ENCODE assay signal across 8 cellular contexts in the genomic region with DNA sequence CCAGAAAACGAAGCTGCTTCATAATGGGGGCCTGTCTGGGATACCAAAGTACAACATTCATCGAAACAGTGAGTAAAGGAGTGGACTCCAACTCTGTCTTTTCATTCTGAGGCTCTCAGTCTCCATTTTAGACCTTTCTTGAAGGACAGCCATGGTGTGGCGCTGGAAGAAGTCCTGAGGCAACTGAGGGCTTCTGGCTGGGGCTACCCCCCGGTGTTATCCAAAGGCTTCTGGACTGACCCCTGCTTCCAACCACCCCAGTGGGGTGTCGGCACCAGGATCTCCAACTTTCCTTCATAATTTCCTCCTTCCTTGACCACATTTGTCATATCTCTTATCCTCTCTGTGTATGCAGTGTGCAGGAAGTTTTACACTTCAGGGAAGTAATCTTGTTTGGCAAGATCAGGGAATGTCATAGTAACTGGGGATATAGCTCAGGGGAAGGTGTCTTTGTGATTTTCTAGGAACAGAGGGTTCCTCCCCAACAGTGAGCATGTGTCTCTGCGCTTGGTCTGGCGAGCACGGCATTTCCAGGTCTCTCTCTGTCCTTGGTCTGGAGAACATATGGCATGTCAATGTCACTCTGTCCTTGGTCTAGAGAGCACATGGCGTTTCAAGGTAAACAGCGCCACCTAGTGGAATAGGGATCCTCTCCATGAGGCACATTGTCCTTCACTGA. TPM values are rescaled to one million over a fixed set of nuclear protein-coding genes. Genes with fewer than 3 reads are reported as not detected.
DNase-seq lines count a peak whose midpoint lies in the region; ATAC-seq and TF ChIP-seq lines count a peak whose summit lies in the region.

No MANE protein-coding gene starts in this region.

- H3K27ac ChIP-seq in C4-2B (peak overlapping the region; percentile 41), stomach (no peak overlapping the region)

- no peak for TF ChIP-seq EP300 in stomach (IDR thresholded peaks at IDR 0.05)

- peaks cover 2 to 6% (median 3%) of the 10 kb centered on the region in 4 donors for H3K4me1 Mint-ChIP-seq in naive thymus-derived CD8-positive, alpha-beta T cell

- no peak overlapping the region for H3K9ac ChIP-seq in NT2/D1 (ENCODE audit: insufficient read length, low read depth)

- 42 to 56% (median 50%) methylated on average over 10 of the region's 10 CpGs for WGBS in stomach, 5 donors

- no peaks in the 10 kb centered on the region for H3K36me3 Mint-ChIP-seq in naive thymus-derived CD8-positive, alpha-beta T cell

- POLR2A ChIA-PET in HEK293T (lab: Yijun Ruan, JAX), result no interaction called here
- POLR2A ChIA-PET in naive thymus-derived CD8-positive, alpha-beta T cell (lab: Charles Lee), result no interaction called here

- intact Hi-C loops in stomach (cut with DNase I; ENCODE audit: low total_unique reads), result no loop called here

- no peak for TF ChIP-seq POLR2A in stomach (IDR thresholded peaks at IDR 0.05)

- TF ChIP-seq CTCF in C4-2B (conservative IDR thresholded peaks at IDR 0.05), result peak; percentile 86
- peak in 5 of 7 experiments; percentile 60 to 90 (median 81) for TF ChIP-seq CTCF in stomach (IDR thresholded peaks at IDR 0.05)

- H3K9me3 ChIP-seq in NT2/D1 (ENCODE audit: insufficient read depth, low read length) (peaks cover 65% of the 10 kb centered on the region), stomach (peaks cover 0 to 8% (median 6%) of the 10 kb centered on the region in 4 donors)

- H3K4me3 ChIP-seq in NT2/D1 (ENCODE audit: insufficient read length, low read depth) (no peak overlapping the region), stomach (no peak overlapping the region)

- no peaks in the 10 kb centered on the region for H3K27me3 ChIP-seq in NT2/D1 (ENCODE audit: insufficient read depth, insufficient read length)
- H3K27me3 ChIP-seq in stomach, result peaks cover 0 to 7% (median 0%) of the 10 kb centered on the region in 3 donors

- H3K36me3 ChIP-seq in NT2/D1 (ENCODE audit: insufficient read depth, insufficient read length, low read length) (no peaks in the 10 kb centered on the region), stomach (no peaks in the 10 kb centered on the region)

- H3K4me1 ChIP-seq in NT2/D1 (ENCODE audit: insufficient read depth, insufficient read length) (no peaks in the 10 kb centered on the region), stomach (no peaks in the 10 kb centered on the region)

- H3K27ac Mint-ChIP-seq in naive thymus-derived CD8-positive, alpha-beta T cell, result peak overlapping the region in 4 of 10 donors; percentile 6 to 46 (median 26)

- H3K27me3 Mint-ChIP-seq in naive thymus-derived CD8-positive, alpha-beta T cell, result peaks cover 0 to 12% (median 6%) of the 10 kb centered on the region in 5 donors

- no peak overlapping the region for H3K4me3 Mint-ChIP-seq in naive thymus-derived CD8-positive, alpha-beta T cell

- ATAC-seq in naive thymus-derived CD8-positive, alpha-beta T cell, result peak; percentile 89 to 94
- no peak for ATAC-seq in HG03097 (IDR thresholded peaks at IDR 0.05; ENCODE audit: low FRiP score, unreplicated experiment)

- CTCF ChIA-PET in HEK293T (lab: Yijun Ruan, JAX), result interaction anchor here (0.7 to 2.9 kb wide), 7 partner anchors 8 to 197 kb away, joined by 3 to 16 read pairs (median 3); no protein-coding TSS in a partner anchor

- DNase-seq in HEK293T (ENCODE audit: extremely low spot score), result peak; percentile 83
- peak; percentile 83 for DNase-seq in NT2/D1 (ENCODE audit: low read depth, low spot score)
- peak; percentile 18 to 61 (median 24) for DNase-seq in activated CD8-positive, alpha-beta memory T cell treated with anti-CD3 and anti-CD28 coated beads for 48 hours (ENCODE audit: low read depth in 2 of 3, low spot score in 2 of 3)
- DNase-seq in epidermal melanocyte (ENCODE audit: insufficient read length, low spot score), result peak; percentile 54
- DNase-seq in naive thymus-derived CD8-positive, alpha-beta T cell, result peak; percentile 36 to 85 (median 73)
- peak; percentile 71 for DNase-seq in stomach

- H3K9me3 Mint-ChIP-seq in naive thymus-derived CD8-positive, alpha-beta T cell, result peaks cover 0 to 11% (median 0%) of the 10 kb centered on the region in 9 donors

TF ChIP-seq in HEK293T, 16 proteins besides CTCF, POLR2A, EP300 and RAD21:
- no peak for TF ChIP-seq BHLHE40 (IDR thresholded peaks at IDR 0.05; ENCODE audit: borderline replicate concordance)
- TF ChIP-seq L3MBTL2 (conservative IDR thresholded peaks at IDR 0.05), result peak; percentile 75
- TF ChIP-seq, protein P1, sequence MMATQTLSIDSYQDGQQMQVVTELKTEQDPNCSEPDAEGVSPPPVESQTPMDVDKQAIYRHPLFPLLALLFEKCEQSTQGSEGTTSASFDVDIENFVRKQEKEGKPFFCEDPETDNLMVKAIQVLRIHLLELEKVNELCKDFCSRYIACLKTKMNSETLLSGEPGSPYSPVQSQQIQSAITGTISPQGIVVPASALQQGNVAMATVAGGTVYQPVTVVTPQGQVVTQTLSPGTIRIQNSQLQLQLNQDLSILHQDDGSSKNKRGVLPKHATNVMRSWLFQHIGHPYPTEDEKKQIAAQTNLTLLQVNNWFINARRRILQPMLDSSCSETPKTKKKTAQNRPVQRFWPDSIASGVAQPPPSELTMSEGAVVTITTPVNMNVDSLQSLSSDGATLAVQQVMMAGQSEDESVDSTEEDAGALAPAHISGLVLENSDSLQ (IDR thresholded peaks at IDR 0.05), result peak; percentile 91
- no peak for TF ChIP-seq ARNT (IDR thresholded peaks at IDR 0.05)
- no peak for TF ChIP-seq ELF4 (IDR thresholded peaks at IDR 0.05)
- TF ChIP-seq NFRKB (IDR thresholded peaks at IDR 0.05), result no peak
TF ChIP-seq in HEK293T: peak in this region for 2.

RNA-seq across cellular contexts. Expression of a gene that starts 19.4 kb away (rescaled TPM):
- total RNA-seq in naive thymus-derived CD8-positive, alpha-beta T cell, result 100 to 1,000 TPM; 112 to 113 TPM
- 10 to 100 TPM; 29.5 to 39.6 (median 31.1) TPM for polyA plus RNA-seq in naive thymus-derived CD8-positive, alpha-beta T cell
- 100 to 1,000 TPM in 1 of 5 donors, 10 to 100 TPM in 4; 35.9 to 126 (median 57.6) TPM for total RNA-seq in stomach
- polyA plus RNA-seq in stomach, result 10 to 100 TPM; 23.8 to 39.0 (median 36.8) TPM

RNA-seq across cellular contexts. Expression of a gene that starts 51.2 kb away (rescaled TPM):
- not detected for total RNA-seq in naive thymus-derived CD8-positive, alpha-beta T cell
- polyA plus RNA-seq in naive thymus-derived CD8-positive, alpha-beta T cell, result not detected
- under 1 TPM in 2 of 5 donors, not detected in 3; under 0.01 to 0.37 TPM for total RNA-seq in stomach
- polyA plus RNA-seq in stomach, result under 1 TPM in 1 of 3 donors, not detected in 2; 0.15 TPM

RNA-seq across cellular contexts. Expression of a gene that starts 51.3 kb away (rescaled TPM):
- total RNA-seq in naive thymus-derived CD8-positive, alpha-beta T cell, result 1 to 10 TPM; 2.9 to 3.7 TPM
- 1 to 10 TPM in 2 of 3 donors, under 1 TPM in 1; 0.20 to 2.5 (median 2.0) TPM for polyA plus RNA-seq in naive thymus-derived CD8-positive, alpha-beta T cell
- total RNA-seq in stomach, result under 1 TPM in 1 of 5 donors, not detected in 4; 0.92 TPM
- polyA plus RNA-seq in stomach, result under 1 TPM in 1 of 3 donors, not detected in 2; 0.43 TPM

RNA-seq across cellular contexts. Expression of a gene that starts 51.4 kb away (rescaled TPM):
- total RNA-seq in naive thymus-derived CD8-positive, alpha-beta T cell, result 10 to 100 TPM; 28.7 to 30.7 TPM
- under 1 TPM; 0.06 to 0.47 (median 0.14) TPM for polyA plus RNA-seq in naive thymus-derived CD8-positive, alpha-beta T cell
- 10 to 100 TPM in 2 of 5 donors, 1 to 10 TPM in 3; 2.2 to 21.6 (median 8.8) TPM for total RNA-seq in stomach
- polyA plus RNA-seq in stomach, result 10 to 100 TPM in 1 of 3 donors, 1 to 10 TPM in 2; 7.8 to 10.3 (median 8.7) TPM

Comparison
In these comparisons a context has a peak if more than half of its experiments do, and no peak if none do; other contexts are left out.
1. DNase-seq: peak in every context shown above with its lines; median percentile 83 in HEK293T; 83 in NT2/D1; 73 in naive thymus-derived CD8-positive, alpha-beta T cell; 71 in stomach; 54 in epidermal melanocyte; 24 in activated CD8-positive, alpha-beta memory T cell treated with anti-CD3 and anti-CD28 coated beads for 48 hours.